Comparison of ENCODE assay signal across 1 cellular context in the genomic region with DNA sequence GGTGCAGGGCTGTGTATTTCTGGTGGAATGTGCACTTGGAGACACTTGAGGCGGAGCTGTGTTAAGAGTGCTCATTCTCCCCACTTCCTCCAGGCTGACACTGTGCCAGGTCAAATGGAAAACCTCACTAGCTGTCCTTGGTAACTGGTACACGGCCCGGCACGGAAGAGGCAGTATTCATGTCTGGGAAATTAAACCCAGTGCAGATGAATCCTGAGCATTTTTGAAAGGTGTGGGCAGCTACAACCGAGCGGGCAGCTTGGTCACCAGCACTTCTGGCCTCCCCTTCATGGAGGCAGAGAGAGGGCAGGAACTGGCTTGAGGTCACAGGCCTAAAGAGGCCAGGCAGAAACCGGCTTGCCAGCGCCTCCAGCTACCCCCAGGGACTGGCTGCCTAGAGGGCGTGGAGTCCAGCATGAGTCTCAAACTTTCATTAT.
TF ChIP-seq lines count a peak whose summit lies in the region.

No MANE protein-coding gene starts in this region.

TF ChIP-seq in GM23338, 12 proteins besides CTCF, POLR2A, EP300 and RAD21 (continued from another document):
- TF ChIP-seq, protein P1, sequence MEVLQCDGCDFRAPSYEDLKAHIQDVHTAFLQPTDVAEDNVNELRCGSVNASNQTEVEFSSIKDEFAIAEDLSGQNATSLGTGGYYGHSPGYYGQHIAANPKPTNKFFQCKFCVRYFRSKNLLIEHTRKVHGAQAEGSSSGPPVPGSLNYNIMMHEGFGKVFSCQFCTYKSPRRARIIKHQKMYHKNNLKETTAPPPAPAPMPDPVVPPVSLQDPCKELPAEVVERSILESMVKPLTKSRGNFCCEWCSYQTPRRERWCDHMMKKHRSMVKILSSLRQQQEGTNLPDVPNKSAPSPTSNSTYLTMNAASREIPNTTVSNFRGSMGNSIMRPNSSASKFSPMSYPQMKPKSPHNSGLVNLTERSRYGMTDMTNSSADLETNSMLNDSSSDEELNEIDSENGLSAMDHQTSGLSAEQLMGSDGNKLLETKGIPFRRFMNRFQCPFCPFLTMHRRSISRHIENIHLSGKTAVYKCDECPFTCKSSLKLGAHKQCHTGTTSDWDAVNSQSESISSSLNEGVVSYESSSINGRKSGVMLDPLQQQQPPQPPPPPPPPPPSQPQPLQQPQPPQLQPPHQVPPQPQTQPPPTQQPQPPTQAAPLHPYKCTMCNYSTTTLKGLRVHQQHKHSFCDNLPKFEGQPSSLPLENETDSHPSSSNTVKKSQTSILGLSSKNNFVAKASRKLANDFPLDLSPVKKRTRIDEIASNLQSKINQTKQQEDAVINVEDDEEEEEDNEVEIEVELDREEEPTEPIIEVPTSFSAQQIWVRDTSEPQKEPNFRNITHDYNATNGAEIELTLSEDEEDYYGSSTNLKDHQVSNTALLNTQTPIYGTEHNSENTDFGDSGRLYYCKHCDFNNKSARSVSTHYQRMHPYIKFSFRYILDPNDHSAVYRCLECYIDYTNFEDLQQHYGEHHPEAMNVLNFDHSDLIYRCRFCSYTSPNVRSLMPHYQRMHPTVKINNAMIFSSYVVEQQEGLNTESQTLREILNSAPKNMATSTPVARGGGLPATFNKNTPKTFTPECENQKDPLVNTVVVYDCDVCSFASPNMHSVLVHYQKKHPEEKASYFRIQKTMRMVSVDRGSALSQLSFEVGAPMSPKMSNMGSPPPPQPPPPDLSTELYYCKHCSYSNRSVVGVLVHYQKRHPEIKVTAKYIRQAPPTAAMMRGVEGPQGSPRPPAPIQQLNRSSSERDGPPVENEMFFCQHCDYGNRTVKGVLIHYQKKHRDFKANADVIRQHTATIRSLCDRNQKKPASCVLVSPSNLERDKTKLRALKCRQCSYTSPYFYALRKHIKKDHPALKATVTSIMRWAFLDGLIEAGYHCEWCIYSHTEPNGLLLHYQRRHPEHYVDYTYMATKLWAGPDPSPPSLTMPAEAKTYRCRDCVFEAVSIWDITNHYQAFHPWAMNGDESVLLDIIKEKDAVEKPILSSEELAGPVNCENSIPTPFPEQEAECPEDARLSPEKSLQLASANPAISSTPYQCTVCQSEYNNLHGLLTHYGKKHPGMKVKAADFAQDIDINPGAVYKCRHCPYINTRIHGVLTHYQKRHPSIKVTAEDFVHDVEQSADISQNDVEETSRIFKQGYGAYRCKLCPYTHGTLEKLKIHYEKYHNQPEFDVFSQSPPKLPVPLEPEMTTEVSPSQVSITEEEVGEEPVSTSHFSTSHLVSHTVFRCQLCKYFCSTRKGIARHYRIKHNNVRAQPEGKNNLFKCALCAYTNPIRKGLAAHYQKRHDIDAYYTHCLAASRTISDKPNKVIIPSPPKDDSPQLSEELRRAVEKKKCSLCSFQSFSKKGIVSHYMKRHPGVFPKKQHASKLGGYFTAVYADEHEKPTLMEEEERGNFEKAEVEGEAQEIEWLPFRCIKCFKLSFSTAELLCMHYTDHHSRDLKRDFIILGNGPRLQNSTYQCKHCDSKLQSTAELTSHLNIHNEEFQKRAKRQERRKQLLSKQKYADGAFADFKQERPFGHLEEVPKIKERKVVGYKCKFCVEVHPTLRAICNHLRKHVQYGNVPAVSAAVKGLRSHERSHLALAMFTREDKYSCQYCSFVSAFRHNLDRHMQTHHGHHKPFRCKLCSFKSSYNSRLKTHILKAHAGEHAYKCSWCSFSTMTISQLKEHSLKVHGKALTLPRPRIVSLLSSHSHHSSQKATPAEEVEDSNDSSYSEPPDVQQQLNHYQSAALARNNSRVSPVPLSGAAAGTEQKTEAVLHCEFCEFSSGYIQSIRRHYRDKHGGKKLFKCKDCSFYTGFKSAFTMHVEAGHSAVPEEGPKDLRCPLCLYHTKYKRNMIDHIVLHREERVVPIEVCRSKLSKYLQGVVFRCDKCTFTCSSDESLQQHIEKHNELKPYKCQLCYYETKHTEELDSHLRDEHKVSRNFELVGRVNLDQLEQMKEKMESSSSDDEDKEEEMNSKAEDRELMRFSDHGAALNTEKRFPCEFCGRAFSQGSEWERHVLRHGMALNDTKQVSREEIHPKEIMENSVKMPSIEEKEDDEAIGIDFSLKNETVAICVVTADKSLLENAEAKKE (CRISPR knock-in tag; IDR thresholded peaks at IDR 0.05), result no peak
